Comparison of ENCODE assay signal across 21 cellular contexts in the genomic region with DNA sequence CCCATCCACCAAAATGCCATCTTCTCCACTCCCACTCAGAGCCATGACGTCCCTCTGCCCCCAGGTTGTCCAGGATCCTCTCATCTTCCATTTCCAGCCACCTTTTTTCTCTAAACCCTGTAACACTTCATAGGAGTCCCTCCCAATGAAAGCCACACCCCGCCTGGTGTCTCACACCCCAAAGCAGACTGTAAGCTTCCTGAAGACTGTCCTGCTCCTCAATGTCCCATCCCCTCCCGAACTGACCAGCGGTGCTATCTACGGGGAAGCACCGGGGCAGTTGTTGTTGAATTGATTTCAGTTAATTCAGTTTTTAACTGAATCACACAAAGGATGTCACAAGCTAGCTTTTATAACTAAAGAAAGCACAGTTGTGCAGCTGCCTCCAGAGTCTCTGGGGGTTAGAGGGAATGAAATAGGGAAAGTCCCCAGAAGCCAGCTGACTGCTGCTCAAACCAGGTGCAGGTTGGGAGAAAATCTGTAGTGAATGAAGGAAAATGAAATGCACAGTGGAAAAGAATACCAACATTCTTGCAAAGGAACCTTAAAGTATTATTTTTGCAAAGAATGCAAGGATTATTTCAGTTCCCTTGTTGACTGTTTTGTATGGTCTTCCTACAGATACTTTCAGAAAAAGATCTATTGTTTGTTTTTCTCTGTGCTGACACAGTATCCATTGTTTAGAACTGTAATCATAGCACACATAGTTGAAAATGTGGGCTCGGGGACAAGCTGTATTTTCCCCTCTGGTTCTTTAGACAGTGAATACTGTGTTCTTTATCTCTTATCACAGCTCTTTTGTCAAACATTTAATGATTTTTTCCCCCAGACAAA.
DNase-seq lines count a peak whose midpoint lies in the region; ATAC-seq and TF ChIP-seq lines count a peak whose summit lies in the region.
"Had no signal": no experiment of that assay in that cellular context is flagged by ENCODE, and none has a peak within 500 bp of the region (broad histone marks: within the 10 kb centered on the region; RNA-seq: fewer than 3 reads in every experiment).

No MANE protein-coding gene starts in this region.

- H3K9me3 ChIP-seq in BLaER1 treated with 17β-estradiol and CSF1 and Interleukin-3, amounts not matched to agents 10 nM and 100 nM (replicated peaks in 1 of 11): peaks cover 0 to 24% (median 0%) of the 10 kb centered on the region in 11 experiments; a peak in 8 of 22 replicates
- H3K9me3 ChIP-seq: thoracic aorta had no signal

- H3K9ac ChIP-seq in BLaER1 treated with 17β-estradiol and CSF1 and Interleukin-3, amounts not matched to agents 10 nM and 100 nM: peak overlapping the region in 6 of 11 experiments; percentile 4 to 68 (median 38); a peak in 9 of 22 replicates

- H3K4me1 Mint-ChIP-seq in progenitor cell of endocrine pancreas (ENCODE audit: low read depth): peaks cover 14% of the 10 kb centered on the region
- H3K4me1 Mint-ChIP-seq: activated CD4-positive, alpha-beta T cell treated with anti-CD3 and anti-CD28 coated beads, Interleukin-2, amount 10 ng/mL, durations not matched to agents 7 days and 5 days had no signal

- peaks cover 45% of the 10 kb centered on the region for H3K27me3 Mint-ChIP-seq in progenitor cell of endocrine pancreas

- peak overlapping the region in 1 of 10 experiments; percentile 3; a peak in 1 of 20 replicates for H3K4me3 ChIP-seq in BLaER1 treated with 17β-estradiol and CSF1 and Interleukin-3, amounts not matched to agents 10 nM and 100 nM
- H3K4me3 ChIP-seq: K562, thoracic aorta had no signal

- peaks cover 6% of the 10 kb centered on the region for H3K9me3 Mint-ChIP-seq in progenitor cell of endocrine pancreas (ENCODE audit: low read depth)
- H3K9me3 Mint-ChIP-seq: activated CD4-positive, alpha-beta T cell treated with anti-CD3 and anti-CD28 coated beads, Interleukin-2, amount 10 ng/mL, durations not matched to agents 7 days and 5 days; memory B cell; natural killer cell treated with Interleukin-12 subunit alpha and Interleukin-12 subunit beta and Interleukin-15 and Interleukin-18, amount 100 ng/mL, for 72 hours had no signal

- peaks cover 10 to 33% (median 20%) of the 10 kb centered on the region in 10 experiments; a peak in 19 of 20 replicates for H3K4me1 ChIP-seq in BLaER1 treated with 17β-estradiol and CSF1 and Interleukin-3, amounts not matched to agents 10 nM and 100 nM

- no peaks in the 10 kb centered on the region for H4K20me1 ChIP-seq in BLaER1 treated with 17β-estradiol and CSF1 and Interleukin-3, amounts not matched to agents 10 nM and 100 nM

- ATAC-seq in HG03432 (IDR thresholded peaks at IDR 0.05; ENCODE audit: unreplicated experiment): no peak
- ATAC-seq: esophagus mucosa, K562, PC-3 had no signal

- peak; percentile 12 for DNase-seq in NCI-H2171 treated with DMSO at 0.1 percent for 48 hours (lab: John Stamatoyannopoulos, UW)
- peak; percentile 92 for DNase-seq in globus pallidus (ENCODE audit: low spot score)
- DNase-seq in progenitor cell of endocrine pancreas (ENCODE audit: low spot score, unreplicated experiment): no peak
- no peak for DNase-seq in activated T-cell treated with anti-CD3 and anti-CD28 coated beads for 4 hours
- DNase-seq in DMS79 (lab: John Stamatoyannopoulos, UW): no peak
- DNase-seq: activated CD4-positive, alpha-beta T cell treated with anti-CD3 and anti-CD28 coated beads, Interleukin-2, amount 10 ng/mL, durations not matched to agents 7 days and 5 days; activated effector memory CD4-positive, alpha-beta T cell treated with Interleukin-2 at 50 U/mL for 16 hours; central memory CD4-positive, alpha-beta T cell; effector CD8-positive, alpha-beta T cell; HFFc6; MV-4-11; NCI-H2029; NCI-H526; PC-3 had no signal

- peak overlapping the region in 8 of 11 experiments; percentile 23 to 81 (median 64); a peak in 14 of 22 replicates for H3K27ac ChIP-seq in BLaER1 treated with 17β-estradiol and CSF1 and Interleukin-3, amounts not matched to agents 10 nM and 100 nM
- H3K27ac ChIP-seq: thoracic aorta had no signal

- no peak overlapping the region for H3K4me3 Mint-ChIP-seq in progenitor cell of endocrine pancreas (ENCODE audit: low read depth)
- H3K4me3 Mint-ChIP-seq: activated CD4-positive, alpha-beta T cell treated with anti-CD3 and anti-CD28 coated beads, Interleukin-2, amount 10 ng/mL, durations not matched to agents 7 days and 5 days; HFFc6; memory B cell; natural killer cell treated with Interleukin-12 subunit alpha and Interleukin-12 subunit beta and Interleukin-15 and Interleukin-18, amount 100 ng/mL, for 72 hours had no signal

- H3K27ac Mint-ChIP-seq in progenitor cell of endocrine pancreas: peak overlapping the region; percentile 26
- H3K27ac Mint-ChIP-seq: activated CD4-positive, alpha-beta T cell treated with anti-CD3 and anti-CD28 coated beads, Interleukin-2, amount 10 ng/mL, durations not matched to agents 7 days and 5 days; HFFc6; memory B cell; natural killer cell treated with Interleukin-12 subunit alpha and Interleukin-12 subunit beta and Interleukin-15 and Interleukin-18, amount 100 ng/mL, for 72 hours had no signal

- peak overlapping the region; percentile 24 to 69 (median 55); a peak in 21 of 22 replicates for H3K4me2 ChIP-seq in BLaER1 treated with 17β-estradiol and CSF1 and Interleukin-3, amounts not matched to agents 10 nM and 100 nM

- no peaks in the 10 kb centered on the region for H3K27me3 ChIP-seq in BLaER1 treated with 17β-estradiol and CSF1 and Interleukin-3, amounts not matched to agents 10 nM and 100 nM

- H3K36me3 ChIP-seq in BLaER1 treated with 17β-estradiol and CSF1 and Interleukin-3, amounts not matched to agents 10 nM and 100 nM: no peaks in the 10 kb centered on the region
- H3K36me3 ChIP-seq: thoracic aorta had no signal

- no peak for TF ChIP-seq CTCF in progenitor cell of endocrine pancreas (IDR thresholded peaks at IDR 0.05; ENCODE audit: unreplicated experiment)

- no peaks in the 10 kb centered on the region for H3K36me3 Mint-ChIP-seq in progenitor cell of endocrine pancreas (ENCODE audit: insufficient read depth)
- H3K36me3 Mint-ChIP-seq: memory B cell; natural killer cell treated with Interleukin-12 subunit alpha and Interleukin-12 subunit beta and Interleukin-15 and Interleukin-18, amount 100 ng/mL, for 72 hours had no signal

Comparison
In these comparisons a context has a peak if more than half of its experiments do, and no peak if none do; other contexts are left out.
1. DNase-seq: peak in NCI-H2171 treated with DMSO at 0.1 percent for 48 hours (single experiment) and globus pallidus (single experiment); none in progenitor cell of endocrine pancreas (single experiment), activated T-cell treated with anti-CD3 and anti-CD28 coated beads for 4 hours (single experiment) and DMS79 (single experiment).